ENCODE assay signal across 30 cellular contexts in genomic region chr15:82945326-82945725, GRCh38.
"Had no signal": no experiment of that assay in that cellular context is flagged by ENCODE, and none has a peak within 500 bp of the region (broad histone marks: within the 10 kb centered on the region; RNA-seq: fewer than 3 reads in every experiment).

No MANE protein-coding gene starts in this region.

- H3K4me1 ChIP-seq: ascending aorta, SJCRH30 had no signal

- H3K27ac ChIP-seq: ascending aorta, cardiac muscle cell, SJCRH30, SK-N-MC had no signal

- ATAC-seq: activated CD4-positive, alpha-beta T cell treated with anti-CD3 and anti-CD28 coated beads for 36 hours; activated CD4-positive, CD25-positive, alpha-beta regulatory T cell treated with anti-CD3 and anti-CD28 coated beads, Interleukin-2, amount 50 U/mL, for 24 hours; activated CD8-positive, alpha-beta T cell treated with anti-CD3 and anti-CD28 coated beads, Interleukin-2, amount 10 ng/mL, durations not matched to agents 7 days and 5 days; WTC11 had no signal

- H3K27me3 ChIP-seq: ascending aorta, SJCRH30 had no signal

- H3K4me3 ChIP-seq: ascending aorta, cardiac muscle cell, SJCRH30, SK-N-MC had no signal

- DNase-seq: activated CD4-positive, alpha-beta T cell treated with anti-CD3 and anti-CD28 coated beads for 36 hours; activated CD4-positive, alpha-beta T cell treated with anti-CD3 and anti-CD28 coated beads, Interleukin-2, amount 10 ng/mL, durations not matched to agents 7 days and 5 days; activated CD4-positive, alpha-beta T cell treated with anti-CD3 and anti-CD28 coated beads, Interleukin-2, amount 50 U/mL, for 48 hours; activated CD8-positive, alpha-beta T cell treated with anti-CD3 and anti-CD28 coated beads, Interleukin-2, amount 10 ng/mL, durations not matched to agents 7 days and 5 days; activated gamma-delta T cell; activated naive CD4-positive, alpha-beta T cell treated with Interleukin-2 at 50 U/mL for 16 hours; activated naive CD8-positive, alpha-beta T cell treated with anti-CD3 and anti-CD28 coated beads, Interleukin-2, amount 10 ng/mL, durations not matched to agents 7 days and 5 days; activated T-cell treated with anti-CD3 and anti-CD28 coated beads, Interleukin-2, amount 50 U/mL, for 24 hours; amygdala; Karpas-422; NCI-H1092 treated with DMSO at 0.1 percent for 48 hours; NCI-H1417; NCI-H146; NCI-H187; NCI-H2029 treated with DMSO at 0.1 percent for 48 hours; NCI-H2171 treated with DMSO at 0.1 percent for 48 hours; NCI-H226; NCI-H446 treated with DMSO at 0.1 percent for 48 hours; NCI-H524 treated with DMSO at 0.1 percent for 48 hours; NK-92 treated with Interleukin-12 subunit alpha and Interleukin-12 subunit beta, amount 100 ng/mL, for 24 hours; OCI-M1; Right ventricle myocardium superior; SJCRH30; T1000 had no signal

- FAIRE-seq: TTC549 had no signal

- H3K9me3 ChIP-seq: ascending aorta, SJCRH30 had no signal

- H3K36me3 ChIP-seq: ascending aorta, cardiac muscle cell, SJCRH30 had no signal
